Comparison of ENCODE assay signal across 8 cellular contexts in the genomic region with DNA sequence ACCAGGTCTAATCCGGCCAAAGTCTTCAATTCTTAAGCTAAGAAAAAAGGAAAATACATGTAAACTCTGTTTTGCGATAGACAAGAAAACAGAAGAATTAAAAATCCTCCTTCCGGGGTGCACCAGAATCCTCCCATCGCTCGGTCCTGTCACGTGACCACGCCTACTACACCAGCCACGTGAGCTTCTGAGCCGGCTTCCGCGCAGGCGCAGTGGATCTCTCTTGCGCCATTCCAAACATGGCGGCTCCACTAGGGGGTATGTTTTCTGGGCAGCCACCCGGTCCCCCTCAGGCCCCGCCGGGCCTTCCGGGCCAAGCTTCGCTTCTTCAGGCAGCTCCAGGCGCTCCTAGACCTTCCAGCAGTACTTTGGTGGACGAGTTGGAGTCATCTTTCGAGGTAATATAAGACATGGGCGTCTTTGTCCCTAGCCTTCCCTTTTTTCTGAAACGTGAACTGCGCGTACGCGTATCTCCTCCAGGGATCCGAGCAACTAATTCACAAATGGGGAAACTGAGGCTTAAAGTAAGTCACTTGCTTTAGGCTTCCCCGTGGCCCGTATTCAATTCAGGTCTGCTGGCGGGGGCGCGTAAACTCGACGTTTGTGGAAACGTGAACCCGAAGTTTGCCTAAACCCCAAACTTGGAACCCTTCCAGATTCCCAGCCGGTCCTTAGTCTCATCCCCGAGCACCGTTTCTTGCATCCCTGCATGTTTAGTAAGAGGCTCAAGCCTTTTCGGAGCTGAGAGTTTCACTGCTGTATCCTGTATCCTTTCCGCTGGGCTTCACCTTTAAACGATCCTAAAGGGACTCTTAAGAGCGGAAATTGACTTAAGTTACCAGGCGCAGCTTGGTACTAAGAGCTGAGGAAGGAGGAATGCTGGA. TPM values are rescaled to one million over a fixed set of nuclear protein-coding genes. Genes with fewer than 3 reads are reported as not detected.
DNase-seq lines count a peak whose midpoint lies in the region; ATAC-seq and TF ChIP-seq lines count a peak whose summit lies in the region.

A gene with protein sequence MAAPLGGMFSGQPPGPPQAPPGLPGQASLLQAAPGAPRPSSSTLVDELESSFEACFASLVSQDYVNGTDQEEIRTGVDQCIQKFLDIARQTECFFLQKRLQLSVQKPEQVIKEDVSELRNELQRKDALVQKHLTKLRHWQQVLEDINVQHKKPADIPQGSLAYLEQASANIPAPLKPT (plus strand): TSS at position 226 of the 884 bp plus-strand sequence. CDS start 14 bp downstream, at position 240.

- peak within 1 kb of the TSS; percentile 96 for H3K27ac Mint-ChIP-seq in type B pancreatic cell

- H3K4me3 ChIP-seq in adipocyte (ENCODE audit: low read length) (peak within 1 kb of the TSS; percentile 99), heart left ventricle (peak within 1 kb of the TSS; percentile 73 to 100 (median 83))

- peaks cover 21% of the 10 kb centered on the region for H3K4me1 Mint-ChIP-seq in type B pancreatic cell (ENCODE audit: unreplicated experiment)

- peaks cover 10% of the 10 kb centered on the region for H3K36me3 ChIP-seq in adipocyte (ENCODE audit: control insufficient read depth, insufficient read depth, low read length, severe bottlenecking)
- H3K36me3 ChIP-seq in heart left ventricle: peaks cover 0 to 33% (median 6%) of the 10 kb centered on the region in 9 donors

- peak in 1 of 2 donors; percentile 77 for TF ChIP-seq POLR2A in heart left ventricle (IDR thresholded peaks at IDR 0.05)

- H3K36me3 Mint-ChIP-seq in type B pancreatic cell: peaks cover 12% of the 10 kb centered on the region

- H3K9me3 Mint-ChIP-seq in type B pancreatic cell: no peaks in the 10 kb centered on the region

- peak within 1 kb of the TSS; percentile 99 for H3K9ac ChIP-seq in adipocyte (ENCODE audit: low read length)

- H3K9me3 ChIP-seq in adipocyte (ENCODE audit: control insufficient read depth, low read length): no peaks in the 10 kb centered on the region
- H3K9me3 ChIP-seq in heart left ventricle: no peaks in the 10 kb centered on the region

- no peaks in the 10 kb centered on the region for H3K27me3 ChIP-seq in adipocyte (replicated peaks; ENCODE audit: control insufficient read depth, insufficient read depth, low read length)
- no peaks in the 10 kb centered on the region for H3K27me3 ChIP-seq in heart left ventricle

- 0 to 1% (median 0%) methylated on average over 34 to 46 of the region's 46 CpGs for WGBS in heart left ventricle, 4 donors

- peak within 1 kb of the TSS; percentile 65 to 92 (median 82) for H3K27ac ChIP-seq in heart left ventricle

- H3K27me3 Mint-ChIP-seq in type B pancreatic cell: no peaks in the 10 kb centered on the region

- DNase-seq in NCI-H1417 (lab: John Stamatoyannopoulos, UW) (peak; percentile 92 to 98 (median 97)), T follicular helper cell (ENCODE audit: low read depth) (peak; percentile 93), adipocyte (ENCODE audit: low read depth) (peak; percentile 99), heart left ventricle (peak; percentile 95 to 98 (median 97)), pons (ENCODE audit: low spot score) (peak; percentile 95), type B pancreatic cell (ENCODE audit: extremely low spot score, unreplicated experiment) (peak; percentile 95)

- H3K4me3 Mint-ChIP-seq in type B pancreatic cell: peak within 1 kb of the TSS; percentile 99

- H3K4me1 ChIP-seq in adipocyte (ENCODE audit: control insufficient read depth, insufficient read depth, low read length): peaks cover 28% of the 10 kb centered on the region
- peaks cover 14 to 52% (median 37%) of the 10 kb centered on the region in 12 donors for H3K4me1 ChIP-seq in heart left ventricle

- intact Hi-C loops in heart left ventricle (cut with DNase I): loop anchor here in 9 of 10 donors (1.0 to 10.0 kb wide), 7 partner anchors 32 to 196 kb away; a partner anchor contains a TSS

- ATAC-seq in HG02759 (IDR thresholded peaks at IDR 0.05; ENCODE audit: unreplicated experiment) (peak; percentile 97), heart left ventricle (peak; percentile 95 to 98 (median 96))

- TF ChIP-seq CTCF in GM12873 (IDR thresholded peaks at IDR 0.05; ENCODE audit: insufficient read depth, low read depth, low read length, missing control alignments): peak; percentile 10
- TF ChIP-seq CTCF in heart left ventricle (IDR thresholded peaks at IDR 0.05): peak in 6 of 12 donors; percentile 4 to 46 (median 30)
- peak; percentile 54 for TF ChIP-seq CTCF in type B pancreatic cell (conservative IDR thresholded peaks at IDR 0.05)

RNA-seq across cellular contexts. Expression of the gene that starts here (rescaled TPM):
- total RNA-seq in heart left ventricle: 10 to 100 TPM in 7 of 9 donors, 1 to 10 TPM in 2; 4.4 to 22.1 (median 15.0) TPM
- polyA plus RNA-seq in heart left ventricle: 1 to 10 TPM; 4.8 to 8.8 TPM
- 79.3 and 92.5 TPM in 2 replicates for total RNA-seq in type B pancreatic cell (ENCODE audit: low replicate concordance)

Comparison
In these comparisons a context has a peak if more than half of its experiments do, and no peak if none do; other contexts are left out.
1. Peak in every context shown above with its lines: DNase-seq, ATAC-seq, H3K4me3 ChIP-seq and H3K27ac ChIP-seq.